ENCODE assay signal across 16 cellular contexts in genomic region chr3:192857148-192857735, GRCh38.
"Had no signal": no experiment of that assay in that cellular context is flagged by ENCODE, and none has a peak within 500 bp of the region (broad histone marks: within the 10 kb centered on the region; RNA-seq: fewer than 3 reads in every experiment).

No MANE protein-coding gene starts in this region.

- FAIRE-seq: keratinocyte had no signal

- H3K4me3 ChIP-seq: right atrium auricular region, tibial nerve had no signal

- ATAC-seq: stimulated activated effector memory CD8-positive, alpha-beta T cell treated with anti-CD3 and anti-CD28 coated beads, Interleukin-12 subunit alpha, Interleukin-12 subunit beta, amount 100 ng/mL, for 72 hours had no signal

- H3K36me3 Mint-ChIP-seq: activated naive CD4-positive, alpha-beta T cell treated with anti-CD3 and anti-CD28 coated beads, Interleukin-2, amount 50 U/mL, for 24 hours; stimulated activated effector memory CD8-positive, alpha-beta T cell treated with anti-CD3 and anti-CD28 coated beads, Interleukin-12 subunit alpha, Interleukin-12 subunit beta, amount 100 ng/mL, for 72 hours had no signal

- H3K27me3 Mint-ChIP-seq: activated naive CD4-positive, alpha-beta T cell treated with anti-CD3 and anti-CD28 coated beads, Interleukin-2, amount 50 U/mL, for 24 hours; brain had no signal

- DNase-seq: activated CD4-positive, alpha-beta T cell treated with anti-CD3 and anti-CD28 coated beads, Interleukin-2, amount 50 U/mL, for 4 hours; activated CD4-positive, CD25-positive, alpha-beta regulatory T cell treated with anti-CD3 and anti-CD28 coated beads, Interleukin-2, amount 50 U/mL, for 72 hours; activated effector memory CD4-positive, alpha-beta T cell treated with Interleukin-2 at 50 U/mL for 16 hours; activated T-cell treated with anti-CD3 and anti-CD28 coated beads, Interleukin-2, amount 50 U/mL, for 1 hour; amniotic stem cell; cerebellar nuclear complex; erythroblast; foreskin melanocyte; posterior cingulate gyrus had no signal

- H3K9me3 Mint-ChIP-seq: activated naive CD4-positive, alpha-beta T cell treated with anti-CD3 and anti-CD28 coated beads, Interleukin-2, amount 50 U/mL, for 24 hours; stimulated activated effector memory CD8-positive, alpha-beta T cell treated with anti-CD3 and anti-CD28 coated beads, Interleukin-12 subunit alpha, Interleukin-12 subunit beta, amount 100 ng/mL, for 72 hours had no signal

- H3K4me3 Mint-ChIP-seq: activated naive CD4-positive, alpha-beta T cell treated with anti-CD3 and anti-CD28 coated beads, Interleukin-2, amount 50 U/mL, for 24 hours; brain; dendritic cell treated with granulocyte-macrophage colony-stimulating factor and Interleukin-4, amounts not matched to agents 40 ng/mL and 50 ng/mL, for 4 days; stimulated activated effector memory CD8-positive, alpha-beta T cell treated with anti-CD3 and anti-CD28 coated beads, Interleukin-12 subunit alpha, Interleukin-12 subunit beta, amount 100 ng/mL, for 72 hours had no signal

- H3K27ac Mint-ChIP-seq: activated naive CD4-positive, alpha-beta T cell treated with anti-CD3 and anti-CD28 coated beads, Interleukin-2, amount 50 U/mL, for 24 hours; dendritic cell treated with granulocyte-macrophage colony-stimulating factor and Interleukin-4, amounts not matched to agents 40 ng/mL and 50 ng/mL, for 4 days; stimulated activated effector memory CD8-positive, alpha-beta T cell treated with anti-CD3 and anti-CD28 coated beads, Interleukin-12 subunit alpha, Interleukin-12 subunit beta, amount 100 ng/mL, for 72 hours had no signal

- H3K27ac ChIP-seq: right atrium auricular region, tibial nerve had no signal

- H3K27me3 ChIP-seq: right atrium auricular region, tibial nerve had no signal

- H3K36me3 ChIP-seq: right atrium auricular region, tibial nerve had no signal
